Comparison of ENCODE assay signal across 8 cellular contexts in the genomic region with DNA sequence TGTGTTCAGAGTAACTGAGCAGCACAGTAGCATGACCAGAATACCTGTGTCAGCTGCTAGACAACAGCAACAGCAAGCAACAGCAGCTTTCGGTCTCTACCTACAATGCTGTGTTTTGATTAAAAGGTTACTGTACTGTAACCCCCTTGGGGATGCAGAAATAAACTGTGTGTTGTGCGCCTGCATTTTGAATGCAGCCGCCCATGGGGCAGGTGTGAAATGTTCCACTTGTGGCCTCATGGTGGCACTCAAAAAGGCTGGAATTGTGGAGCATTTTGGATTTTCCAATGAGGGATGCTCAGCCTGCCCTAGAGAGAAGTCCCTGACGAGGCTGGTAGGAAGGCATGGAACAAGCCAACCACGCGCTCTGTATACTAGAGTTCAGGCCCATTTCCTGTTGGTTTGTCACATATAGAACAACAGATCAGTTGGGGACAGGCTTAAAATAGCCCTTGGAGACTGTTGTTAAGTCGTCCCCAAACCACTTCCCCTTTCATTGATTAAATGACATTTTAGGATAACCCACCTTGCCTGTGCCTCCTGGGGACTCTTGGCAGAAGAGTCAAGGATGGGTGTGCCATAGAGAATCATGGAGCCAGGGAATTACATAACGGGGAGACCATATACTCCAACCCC. TPM values are rescaled to one million over a fixed set of nuclear protein-coding genes. Genes with fewer than 3 reads are reported as not detected.
DNase-seq lines count a peak whose midpoint lies in the region; ATAC-seq, FAIRE-seq and TF ChIP-seq lines count a peak whose summit lies in the region.

No MANE protein-coding gene starts in this region.

- no peak for TF ChIP-seq POLR2A in HepG2 (IDR thresholded peaks at IDR 0.05; ENCODE audit: insufficient read depth in 1 of 2, low read depth in 2 of 2, low read length in 2 of 2)

- ATAC-seq in GM21360 (IDR thresholded peaks at IDR 0.05; ENCODE audit: unreplicated experiment) (peak; percentile 81), HG03457 (IDR thresholded peaks at IDR 0.05; ENCODE audit: unreplicated experiment) (peak; percentile 73), HepG2 (peak; percentile 53), omental fat pad (ENCODE audit: low FRiP score) (no peak)

- BruUV-seq in HepG2 (replicated peaks; lab: Mats Ljungman, UMichigan): no TSS peak

- no peak overlapping the region for H3K4me2 ChIP-seq in HepG2 (ENCODE audit: low read depth, low read length)

- no peak overlapping the region for H2AFZ ChIP-seq in HepG2 (ENCODE audit: low read length)

- peak; percentile 28; the same call in 1 of the 2 replicates for TF ChIP-seq RAD21 in HepG2 (CRISPR knock-in tag; IDR thresholded peaks at IDR 0.05)

- no peaks in the 10 kb centered on the region for H3K27me3 ChIP-seq in HepG2 (ENCODE audit: control insufficient read depth in 1 of 2, insufficient read depth in 2 of 2, low read length in 2 of 2)

- H3K4me1 ChIP-seq in HepG2 (ENCODE audit: insufficient read depth, low read length): no peaks in the 10 kb centered on the region

- no peaks in the 10 kb centered on the region for H3K36me3 ChIP-seq in HepG2 (replicated peaks in 1 of 2; ENCODE audit: control insufficient read depth in 1 of 2, insufficient read depth in 2 of 2, low read length in 2 of 2)

- no peak overlapping the region for H3K4me3 ChIP-seq in HepG2 (replicated peaks in 1 of 3; ENCODE audit: insufficient read depth in 1 of 3, low read depth in 2 of 3, low read length in 3 of 3)

- TF ChIP-seq EP300 in HepG2 (IDR thresholded peaks at IDR 0.05; ENCODE audit: low read depth in 2 of 2, low read length in 2 of 2) (no peak), HepG2 (CRISPR knock-in tag; IDR thresholded peaks at IDR 0.05; ENCODE audit: borderline replicate concordance) (no peak)

- no peaks in the 10 kb centered on the region for H3K79me2 ChIP-seq in HepG2 (ENCODE audit: insufficient read depth, low read length)

- no peaks in the 10 kb centered on the region for H3K9me3 ChIP-seq in HepG2 (ENCODE audit: low read length)

- peak; percentile 44 for FAIRE-seq in HepG2 (lab: Jason Lieb, UNC)

- intact Hi-C loops in HepG2 (cut with micrococcal nuclease; ENCODE audit: unreplicated experiment): loop anchor here (5.0 kb wide), 1 partner anchor 107 kb away; no protein-coding TSS in a partner anchor

- H4K20me1 ChIP-seq in HepG2 (ENCODE audit: insufficient read depth, low read length): no peaks in the 10 kb centered on the region

- no peak overlapping the region for H3K9ac ChIP-seq in HepG2 (ENCODE audit: insufficient read depth, low read depth, low read length)

- 87% methylated on average over 8 of the region's 8 CpGs for WGBS in HepG2 (ENCODE audit: low lambda C conversion rate)

- CTCF ChIA-PET in HepG2 (lab: Yijun Ruan, JAX; ENCODE audit: low intra/inter-chr PET ratio, low total read pairs): no interaction called here

- POLR2A ChIA-PET in HepG2 (lab: Yijun Ruan, JAX): no interaction called here

- H3K27ac ChIP-seq in HepG2 (ENCODE audit: extremely low read length, insufficient read depth, low read length): no peak overlapping the region

- in situ Hi-C loops in HepG2 (cut with HindIII; ENCODE audit: extremely low pct_ligation_motif_present, low pct_unique_long_range_greater_than_20kb): no loop called here

- TF ChIP-seq CTCF in GM12872 (IDR thresholded peaks at IDR 0.05; ENCODE audit: insufficient read depth, low read depth, low read length) (peak; percentile 44), HepG2 (CRISPR knock-in tag; IDR thresholded peaks at IDR 0.05) (peak; percentile 52), omental fat pad (IDR thresholded peaks at IDR 0.05) (no peak)

- peak; percentile 48 for DNase-seq in UCSD-AML1 (lab: John Stamatoyannopoulos, UW; ENCODE audit: unreplicated experiment)
- no peak for DNase-seq in HepG2 (ENCODE audit: low spot score)
- no peak for DNase-seq in GOT3 (lab: John Stamatoyannopoulos, UW)
- DNase-seq in omental fat pad (ENCODE audit: low spot score): no peak
- DNase-seq in cortex of kidney (lab: John Stamatoyannopoulos, UW): no peak

TF ChIP-seq in HepG2, 621 proteins besides CTCF, POLR2A, EP300 and RAD21:
- 0 out of 2 replicates have a peak, but pooled peaks have one; percentile 55 for TF ChIP-seq ZSCAN12 (CRISPR knock-in tag; IDR thresholded peaks at IDR 0.05)
- 0 out of 2 replicates have a peak, but pooled peaks have one; percentile 18 for TF ChIP-seq ZFY (CRISPR knock-in tag; IDR thresholded peaks at IDR 0.05)
- no peak for TF ChIP-seq CERS6 (CRISPR knock-in tag; IDR thresholded peaks at IDR 0.05)
- TF ChIP-seq STAG1 (CRISPR knock-in tag; IDR thresholded peaks at IDR 0.05): peak; percentile 45

RNA-seq across cellular contexts. Expression of gene SCPEP1, which starts 27.1 kb away (rescaled TPM):
- total RNA-seq in HepG2 (2016; rRNA removed; fragmentation: Illumina TruSeq; extraction: Trizol) (12.3 and 27.3 TPM in 2 replicates), omental fat pad (10 to 100 TPM; 59.6 to 80.9 (median 69.1) TPM)
- total RNA-seq in HepG2 (2016; cell fraction: cytosol; rRNA removed; fragmentation: Illumina TruSeq; extraction: Trizol; ENCODE audit: low read depth): 1.9 and 2.5 TPM in 2 replicates
- 13.5 and 27.2 TPM in 2 replicates for total RNA-seq in HepG2 (2016; cell fraction: insoluble cytoplasmic fraction; rRNA removed; fragmentation: Illumina TruSeq; extraction: Trizol)
- 5.4 TPM in 2 replicates for total RNA-seq in HepG2 (2016; cell fraction: membrane; rRNA removed; fragmentation: Illumina TruSeq; extraction: Trizol)
- 18.9 and 24.3 TPM in 2 replicates for total RNA-seq in HepG2 (2016; cell fraction: nucleus; rRNA removed; fragmentation: Illumina TruSeq; extraction: Trizol)
- polyA plus RNA-seq in HepG2 (2011; rRNA removed): 20.9 and 24.3 TPM in 2 replicates
- 12.8 and 18.3 TPM in 2 replicates for polyA plus RNA-seq in HepG2 (2011; cell fraction: cytosol; rRNA removed)
- 17.7 and 24.2 TPM in 2 replicates for polyA plus RNA-seq in HepG2 (2011; cell fraction: nucleus; rRNA removed)
- 23.2 and 26.2 TPM in 2 replicates for polyA plus RNA-seq in HepG2 (2012)
- 1.6 and 1.8 TPM in 2 replicates for polyA plus RNA-seq in HepG2 (2016; cell fraction: cytosol; fragmentation: Illumina TruSeq; extraction: Trizol; ENCODE audit: low read depth)
- polyA plus RNA-seq in HepG2 (2016; cell fraction: insoluble cytoplasmic fraction; fragmentation: Illumina TruSeq; extraction: Trizol; ENCODE audit: low read depth): 10.5 and 11.5 TPM in 2 replicates
- 2.4 and 3.1 TPM in 2 replicates for polyA plus RNA-seq in HepG2 (2016; cell fraction: membrane; fragmentation: Illumina TruSeq; extraction: Trizol; ENCODE audit: low read depth)
- 32.8 and 38.7 TPM in 2 replicates for polyA plus RNA-seq in HepG2 (2016; cell fraction: nucleus; fragmentation: Illumina TruSeq; extraction: Trizol; ENCODE audit: insufficient read depth, low read depth)
- polyA minus RNA-seq in HepG2 (2011; rRNA and poly(A)+ RNA removed; ENCODE audit: low replicate concordance): 8.0 and 10.3 TPM in 2 replicates
- 11.0 and 11.7 TPM in 2 replicates for polyA minus RNA-seq in HepG2 (2011; cell fraction: cytosol; rRNA and poly(A)+ RNA removed)
- polyA minus RNA-seq in HepG2 (2011; cell fraction: nucleus; rRNA and poly(A)+ RNA removed): 6.5 and 7.5 TPM in 2 replicates

RNA-seq across cellular contexts. Expression of gene COIL, which starts 44.2 kb away (rescaled TPM):
- total RNA-seq in HepG2 (2016; rRNA removed; fragmentation: Illumina TruSeq; extraction: Trizol) (29.4 and 39.0 TPM in 2 replicates), omental fat pad (10 to 100 TPM in 1 of 4 donors, 1 to 10 TPM in 3; 6.7 to 13.4 (median 9.3) TPM)
- 6.3 and 7.1 TPM in 2 replicates for total RNA-seq in HepG2 (2016; cell fraction: cytosol; rRNA removed; fragmentation: Illumina TruSeq; extraction: Trizol; ENCODE audit: low read depth)
- 30.1 and 39.1 TPM in 2 replicates for total RNA-seq in HepG2 (2016; cell fraction: insoluble cytoplasmic fraction; rRNA removed; fragmentation: Illumina TruSeq; extraction: Trizol)
- 15.5 and 19.2 TPM in 2 replicates for total RNA-seq in HepG2 (2016; cell fraction: membrane; rRNA removed; fragmentation: Illumina TruSeq; extraction: Trizol)
- 22.5 and 22.8 TPM in 2 replicates for total RNA-seq in HepG2 (2016; cell fraction: nucleus; rRNA removed; fragmentation: Illumina TruSeq; extraction: Trizol)
- polyA plus RNA-seq in HepG2 (2011; rRNA removed): 5.7 and 8.1 TPM in 2 replicates
- polyA plus RNA-seq in HepG2 (2011; cell fraction: cytosol; rRNA removed): 3.4 and 4.6 TPM in 2 replicates
- polyA plus RNA-seq in HepG2 (2011; cell fraction: nucleus; rRNA removed): 4.1 and 5.2 TPM in 2 replicates
- polyA plus RNA-seq in HepG2 (2012): 9.5 and 14.7 TPM in 2 replicates
- polyA plus RNA-seq in HepG2 (2016; cell fraction: cytosol; fragmentation: Illumina TruSeq; extraction: Trizol; ENCODE audit: low read depth): 3.3 and 3.7 TPM in 2 replicates
- polyA plus RNA-seq in HepG2 (2016; cell fraction: insoluble cytoplasmic fraction; fragmentation: Illumina TruSeq; extraction: Trizol; ENCODE audit: low read depth): 35.9 and 36.8 TPM in 2 replicates
- 6.7 and 7.4 TPM in 2 replicates for polyA plus RNA-seq in HepG2 (2016; cell fraction: membrane; fragmentation: Illumina TruSeq; extraction: Trizol; ENCODE audit: low read depth)
- 29.1 and 29.2 TPM in 2 replicates for polyA plus RNA-seq in HepG2 (2016; cell fraction: nucleus; fragmentation: Illumina TruSeq; extraction: Trizol; ENCODE audit: insufficient read depth, low read depth)
- 4.9 and 6.4 TPM in 2 replicates for polyA minus RNA-seq in HepG2 (2011; rRNA and poly(A)+ RNA removed; ENCODE audit: low replicate concordance)
- polyA minus RNA-seq in HepG2 (2011; cell fraction: cytosol; rRNA and poly(A)+ RNA removed): 3.8 and 4.4 TPM in 2 replicates
- polyA minus RNA-seq in HepG2 (2011; cell fraction: nucleus; rRNA and poly(A)+ RNA removed): 9.0 and 10.3 TPM in 2 replicates

Comparison
In these comparisons a context has a peak if more than half of its experiments do, and no peak if none do; other contexts are left out.
1. CTCF ChIP-seq: peak in GM12872 (single experiment) and HepG2 (single experiment); none in omental fat pad (0 of 3).